Comparison of ENCODE assay signal across 27 cellular contexts in genomic region chr11:116439480-116439759, GRCh38.
"Had no signal": no experiment of that assay in that cellular context is flagged by ENCODE, and none has a peak within 500 bp of the region (broad histone marks: within the 10 kb centered on the region; RNA-seq: fewer than 3 reads in every experiment).

No MANE protein-coding gene starts in this region.

- H3K9me3 ChIP-seq: adrenal gland had no signal

- H3K4me3 ChIP-seq: adrenal gland, body of pancreas, PC-9, SK-N-MC had no signal

- H3K36me3 ChIP-seq: adrenal gland had no signal

- H3K27me3 ChIP-seq: adrenal gland, body of pancreas had no signal

- DNase-seq: activated B cell treated with CpG ODN at 0.5 μM for 24 hours; activated CD4-positive, alpha-beta memory T cell treated with anti-CD3 and anti-CD28 coated beads for 36 hours; activated CD4-positive, alpha-beta T cell treated with anti-CD3 and anti-CD28 coated beads for 4 hours; activated CD4-positive, alpha-beta T cell treated with anti-CD3 and anti-CD28 coated beads, Interleukin-2, amount 50 U/mL, for 1 hour; activated CD4-positive, CD25-positive, alpha-beta regulatory T cell treated with anti-CD3 and anti-CD28 coated beads, Interleukin-2, amount 50 U/mL, for 72 hours; activated CD8-positive, alpha-beta memory T cell treated with anti-CD3 and anti-CD28 coated beads, Interleukin-2, amount 50 U/mL, for 4 hours; activated gamma-delta T cell treated with Interleukin-2 at 50 U/mL for 16 hours; activated naive CD4-positive, alpha-beta T cell treated with anti-CD3 and anti-CD28 coated beads for 36 hours; activated T-cell treated with anti-CD3 and anti-CD28 coated beads for 4 hours; activated T-cell treated with anti-CD3 and anti-CD28 coated beads, Interleukin-2, amount 50 U/mL, for 4 hours; adrenal gland; body of pancreas; cerebellar nuclear complex; Karpas-422; KBM-7; NCI-H1105 treated with DMSO at 0.1 percent for 48 hours; NCI-H1436; NCI-H1694; NCI-H1930; NCI-H2081 treated with DMSO at 0.1 percent for 48 hours; NCI-H510A; NCI-H69; PC-9; Right ventricle myocardium superior; T1000 had no signal

- ATAC-seq: activated naive CD4-positive, alpha-beta T cell treated with anti-CD3 and anti-CD28 coated beads, Interleukin-2, amount 50 U/mL, for 72 hours; activated T-cell treated with anti-CD3 and anti-CD28 coated beads, Interleukin-2, amount 50 U/mL, for 4 hours; body of pancreas had no signal

- H2AFZ ChIP-seq: PC-9 had no signal

- H3K4me2 ChIP-seq: PC-9 had no signal

- H3K4me1 ChIP-seq: adrenal gland, body of pancreas had no signal

- H3K27ac ChIP-seq: adrenal gland, body of pancreas, PC-9, SK-N-MC had no signal
